9 cellular contexts compared by ENCODE assay signal in genomic region chr19:47257411-47258169, GRCh38. TPM values are rescaled to one million over a fixed set of nuclear protein-coding genes. Genes with fewer than 3 reads are reported as not detected.
DNase-seq lines count a peak whose midpoint lies in the region; ATAC-seq and TF ChIP-seq lines count a peak whose summit lies in the region.
"Had no signal": no experiment of that assay in that cellular context is flagged by ENCODE, and none has a peak within 500 bp of the region (broad histone marks: within the 10 kb centered on the region; RNA-seq: fewer than 3 reads in every experiment).

No MANE protein-coding gene starts in this region.

- CTCF ChIA-PET in MCF 10A (lab: Yijun Ruan, JAX) = interaction anchor here (0.6 to 1.9 kb wide), 4 partner anchors 9 to 47 kb away, joined by 3 to 12 read pairs (median 4); no protein-coding TSS in a partner anchor

- H3K4me1 Mint-ChIP-seq in MCF 10A (ENCODE audit: insufficient read depth, unreplicated experiment) = peaks cover 26% of the 10 kb centered on the region

- no peaks in the 10 kb centered on the region for H3K27me3 Mint-ChIP-seq in MCF 10A (ENCODE audit: insufficient read depth, unreplicated experiment)

- peak overlapping the region; percentile 99 for H3K27ac Mint-ChIP-seq in MCF 10A (ENCODE audit: low read depth, unreplicated experiment)

- no peaks in the 10 kb centered on the region for H3K9me3 Mint-ChIP-seq in MCF 10A (ENCODE audit: unreplicated experiment)

- intact Hi-C loops in MCF 10A (cut with micrococcal nuclease) = loop anchor here (2.0 kb wide), 1 partner anchor 17 kb away; the partner anchor contains the start of gene INAFM1

- H3K4me1 ChIP-seq in BLaER1 (peaks cover 37% of the 10 kb centered on the region), HUES48 (ENCODE audit: control insufficient read depth, insufficient read depth, low read length) (peaks cover 8% of the 10 kb centered on the region), lung (ENCODE audit: control insufficient read depth in 2 of 2, insufficient read depth in 2 of 2, low read length in 2 of 2) (peaks cover 7 to 8% of the 10 kb centered on the region in 2 donors), urinary bladder (ENCODE audit: insufficient read depth) (no peaks in the 10 kb centered on the region)

- H3K9me3 ChIP-seq in BLaER1 (no peaks in the 10 kb centered on the region), HUES48 (ENCODE audit: control insufficient read depth, insufficient read depth, low read length) (no peaks in the 10 kb centered on the region), lung (ENCODE audit: control insufficient read depth in 2 of 2, insufficient read depth in 1 of 2, low read length in 1 of 2) (no peaks in the 10 kb centered on the region)

- H3K27me3 ChIP-seq in BLaER1 (no peaks in the 10 kb centered on the region), HUES48 (ENCODE audit: control insufficient read depth, insufficient read depth, low read length) (no peaks in the 10 kb centered on the region), lung (ENCODE audit: control insufficient read depth, insufficient read depth) (no peaks in the 10 kb centered on the region)

- H3K4me3 ChIP-seq in BLaER1 = peak overlapping the region; percentile 74
- peak overlapping the region; percentile 77 for H3K4me3 ChIP-seq in HUES48 (ENCODE audit: low read depth, low read length)
- H3K4me3 ChIP-seq in lung = peak overlapping the region; percentile 30
- peak overlapping the region; percentile 21 for H3K4me3 ChIP-seq in urinary bladder (ENCODE audit: low read depth, low read length)

- ATAC-seq in lung (ENCODE audit: insufficient read depth, low FRiP score) = peak; percentile 6

- 6 to 9% methylated on average over 29 of the region's 29 CpGs for WGBS in lung, 2 donors
- 3% methylated on average over 29 of the region's 29 CpGs for WGBS in urinary bladder

- peak overlapping the region; percentile 85 for H3K9ac ChIP-seq in BLaER1
- H3K9ac ChIP-seq in HUES48 (ENCODE audit: low read depth, low read length) = peak overlapping the region; percentile 78

- peaks cover 40% of the 10 kb centered on the region for H4K20me1 ChIP-seq in BLaER1

- peak overlapping the region; percentile 100 for H3K4me2 ChIP-seq in BLaER1

- H3K36me3 Mint-ChIP-seq in MCF 10A (ENCODE audit: insufficient read depth, unreplicated experiment) = peaks cover 37% of the 10 kb centered on the region

- H3K4me3 Mint-ChIP-seq in MCF 10A (ENCODE audit: unreplicated experiment) = peak overlapping the region; percentile 97

- DNase-seq in MCF 10A (ENCODE audit: unreplicated experiment) = no peak
- no peak for DNase-seq in lung (ENCODE audit: low spot score)
- DNase-seq in stimulated activated CD4-positive, alpha-beta T cell treated with anti-CD3 and anti-CD28 coated beads, Interleukin-12 subunit alpha, Interleukin-12 subunit beta, amount 100 ng/mL, for 4 hours = no peak
- DNase-seq in NCI-H1436 treated with DMSO at 0.1 percent for 48 hours (lab: John Stamatoyannopoulos, UW) = no peak
- no peak for DNase-seq in mesenteric fat pad (ENCODE audit: low spot score)

- POLR2A ChIA-PET in MCF 10A (lab: Yijun Ruan, JAX) = interaction anchor here (0.6 to 3.4 kb wide), 22 partner anchors 8 to 1362 kb away, joined by 3 to 53 read pairs (median 6); partner anchors contain the start of genes DHX34, INAFM1, RPL18 and SPHK2

- TF ChIP-seq CTCF in MCF 10A (IDR thresholded peaks at IDR 0.05; ENCODE audit: unreplicated experiment) (no peak), lung (IDR thresholded peaks at IDR 0.05; ENCODE audit: control extremely low read depth, extremely low read depth) (no peak)

- H3K27ac ChIP-seq in BLaER1 (peak overlapping the region; percentile 70), HUES48 (ENCODE audit: low read depth, low read length) (peak overlapping the region; percentile 97), lung (ENCODE audit: low read depth in 1 of 2, low read length in 1 of 2) (peak overlapping the region; percentile 66 to 88), urinary bladder (ENCODE audit: low read depth) (peak overlapping the region; percentile 14)

- BruUV-seq in MCF 10A (replicated peaks; lab: Mats Ljungman, UMichigan) = TSS peak; percentile 58

- H3K36me3 ChIP-seq in BLaER1 = peaks cover 44% of the 10 kb centered on the region
- H3K36me3 ChIP-seq in HUES48 (ENCODE audit: control insufficient read depth, insufficient read depth, low read length) = peaks cover 33% of the 10 kb centered on the region
- H3K36me3 ChIP-seq in lung (ENCODE audit: control insufficient read depth in 2 of 2, insufficient read depth in 2 of 2, low read length in 2 of 2) = peaks cover 8 to 34% of the 10 kb centered on the region in 2 donors
- peaks cover 4% of the 10 kb centered on the region for H3K36me3 ChIP-seq in urinary bladder (ENCODE audit: insufficient read depth)

RNA-seq across cellular contexts. Expression of gene CCDC9, which starts 1.3 kb away (rescaled TPM):
- 35.0 and 39.0 TPM in 2 replicates for total RNA-seq in MCF 10A (2022)
- total RNA-seq in lung = 10 to 100 TPM; 17.5 to 44.5 TPM
- polyA plus RNA-seq in lung = 10 to 100 TPM; 30.0 to 39.1 TPM
- 8.0 TPM for total RNA-seq in urinary bladder
- 36.6 TPM for polyA plus RNA-seq in urinary bladder
- total RNA-seq in mesenteric fat pad = 27.3 TPM

RNA-seq across cellular contexts. Expression of gene INAFM1, which starts 17.1 kb away (rescaled TPM):
- total RNA-seq in MCF 10A (2022) = 15.0 and 16.8 TPM in 2 replicates
- 10 to 100 TPM in 1 of 2 donors, 1 to 10 TPM in 1; 2.4 to 33.5 TPM for total RNA-seq in lung
- polyA plus RNA-seq in lung = 10 to 100 TPM; 12.0 to 12.1 TPM
- total RNA-seq in urinary bladder = 2.8 TPM
- 32.0 TPM for polyA plus RNA-seq in urinary bladder
- total RNA-seq in mesenteric fat pad = 34.4 TPM

RNA-seq across cellular contexts. Expression of gene BBC3, which starts 26.6 kb away (rescaled TPM):
- 16.2 and 19.6 TPM in 2 replicates for total RNA-seq in MCF 10A (2022)
- total RNA-seq in lung = 10 to 100 TPM in 1 of 2 donors, 1 to 10 TPM in 1; 4.1 to 10.8 TPM
- polyA plus RNA-seq in lung = 10 to 100 TPM; 18.8 to 22.0 TPM
- 1.3 TPM for total RNA-seq in urinary bladder
- polyA plus RNA-seq in urinary bladder = 6.7 TPM
- total RNA-seq in mesenteric fat pad = 3.6 TPM

RNA-seq across cellular contexts. Expression of gene C5AR1, which starts 52.1 kb away (rescaled TPM):
- total RNA-seq in MCF 10A (2022) (1.9 and 4.7 TPM in 2 replicates), lung (10 to 100 TPM in 1 of 2 donors, 1 to 10 TPM in 1; 9.6 to 81.2 TPM), urinary bladder (1.8 TPM), mesenteric fat pad (135 TPM)
- polyA plus RNA-seq in lung (100 to 1,000 TPM in 1 of 2 donors, 1 to 10 TPM in 1; 9.4 to 156 TPM), urinary bladder (19.0 TPM)
- total RNA-seq: pulmonary artery endothelial cell had no signal

Comparison
In these comparisons a context has a peak if more than half of its experiments do, and no peak if none do; other contexts are left out.
1. H3K27ac ChIP-seq: peak in every context shown above with its lines; median percentile 97 in HUES48; 77 in lung; 70 in BLaER1; 14 in urinary bladder.
2. H3K4me3 ChIP-seq: peak in every context shown above with its lines; median percentile 77 in HUES48; 74 in BLaER1; 30 in lung; 21 in urinary bladder.